Comparison of ENCODE assay signal across 8 cellular contexts in genomic region chr15:89430530-89431341, GRCh38.
DNase-seq lines count a peak whose midpoint lies in the region; ATAC-seq, FAIRE-seq and TF ChIP-seq lines count a peak whose summit lies in the region.

No MANE protein-coding gene starts in this region.

- no peaks in the 10 kb centered on the region for H3K36me3 Mint-ChIP-seq in WTC11

- H3K9me3 ChIP-seq in kidney (ENCODE audit: control insufficient read depth in 1 of 2, low read length in 2 of 2): no peaks in the 10 kb centered on the region

- H3K4me1 Mint-ChIP-seq in WTC11: peaks cover 15% of the 10 kb centered on the region

- POLR2A ChIA-PET in WTC11 (lab: Charles Lee): no interaction called here

- intact Hi-C loops in kidney (cut with DNase I): no loop called here

- TF ChIP-seq CTCF in WTC11 (IDR thresholded peaks at IDR 0.05) (peak; percentile 100), cardiac fibroblast (IDR thresholded peaks at IDR 0.05; ENCODE audit: low read depth, low read length) (peak; percentile 97), kidney (IDR thresholded peaks at IDR 0.05; ENCODE audit: borderline replicate concordance, extremely low read depth, insufficient read depth) (peak; percentile 99)

- peak; percentile 92 for ATAC-seq in HG02981 (IDR thresholded peaks at IDR 0.05; ENCODE audit: unreplicated experiment)
- ATAC-seq in WTC11: peak; percentile 95

- FAIRE-seq in kidney (lab: Jason Lieb, UNC): no peak

- H3K36me3 ChIP-seq in kidney (ENCODE audit: control insufficient read depth in 1 of 2, insufficient read depth in 2 of 2, low read length in 2 of 2): no peaks in the 10 kb centered on the region

- peak; percentile 68 to 72 for DNase-seq in NCI-H524 (lab: John Stamatoyannopoulos, UW)
- DNase-seq in NCI-H524 treated with DMSO at 0.1 percent for 48 hours (lab: John Stamatoyannopoulos, UW): no peak
- DNase-seq in NCI-H2107 treated with DMSO at 0.1 percent for 48 hours (lab: John Stamatoyannopoulos, UW; ENCODE audit: unreplicated experiment): peak; percentile 63
- DNase-seq in WTC11 (ENCODE audit: low spot score): peak; percentile 96
- DNase-seq in cardiac fibroblast (ENCODE audit: low read depth in 2 of 2): peak; percentile 72 to 75
- peak; percentile 90 for DNase-seq in kidney
- DNase-seq in stimulated activated CD4-positive, alpha-beta T cell treated with anti-CD3 and anti-CD28 coated beads, Interleukin-12 subunit alpha, Interleukin-12 subunit beta, amount 100 ng/mL, for 4 hours: peak; percentile 96

- no peaks in the 10 kb centered on the region for H3K4me1 ChIP-seq in kidney (ENCODE audit: control insufficient read depth in 1 of 2, insufficient read depth in 1 of 2, low read depth in 1 of 2, low read length in 2 of 2)

- H3K27ac Mint-ChIP-seq in WTC11: no peak overlapping the region

- H3K9ac ChIP-seq in kidney (ENCODE audit: low read length in 2 of 2): peak overlapping the region in 1 of 2 donors; percentile 24

- CTCF ChIA-PET in WTC11 (lab: Charles Lee): interaction anchor here (0.6 to 3.9 kb wide), 35 partner anchors 9 to 100 kb away, joined by 3 to 133 read pairs (median 5); partner anchors contain the start of genes POLG and RHCG

- H3K4me3 ChIP-seq in cardiac fibroblast (replicated peaks in 1 of 2; ENCODE audit: low read depth in 2 of 2, low read length in 2 of 2) (peak overlapping the region; percentile 41 to 52), kidney (ENCODE audit: low read length in 2 of 2) (peak overlapping the region; percentile 58 to 61)

- H3K27ac ChIP-seq in kidney (ENCODE audit: low read depth in 2 of 2, low read length in 2 of 2): no peak overlapping the region

- no peaks in the 10 kb centered on the region for H3K9me3 Mint-ChIP-seq in WTC11

- peaks cover 32% of the 10 kb centered on the region for H3K27me3 Mint-ChIP-seq in WTC11 (ENCODE audit: low read depth)

- H3K4me3 Mint-ChIP-seq in WTC11: peak overlapping the region; percentile 72

TF ChIP-seq in WTC11, 78 proteins besides CTCF, POLR2A, EP300 and RAD21 (continues in another document):
- TF ChIP-seq TEAD1 (CRISPR knock-in tag; IDR thresholded peaks at IDR 0.05) (no peak), ATF6 (CRISPR knock-in tag; IDR thresholded peaks at IDR 0.05) (no peak), HMGXB4 (CRISPR knock-in tag; IDR thresholded peaks at IDR 0.05) (peak; percentile 45; the same call in 1 of the 2 replicates), E2F1 (CRISPR knock-in tag; IDR thresholded peaks at IDR 0.05) (no peak), MAX (CRISPR knock-in tag; IDR thresholded peaks at IDR 0.05) (0 out of 2 replicates have a peak, but pooled peaks have one; percentile 51), ATF3 (CRISPR knock-in tag; conservative IDR thresholded peaks at IDR 0.05) (no peak), FOXK1 (CRISPR knock-in tag; IDR thresholded peaks at IDR 0.05) (0 out of 2 replicates have a peak, but pooled peaks have one; percentile 6), ETV6 (CRISPR knock-in tag; IDR thresholded peaks at IDR 0.05) (0 out of 2 replicates have a peak, but pooled peaks have one; percentile 44), ZNF121 (CRISPR knock-in tag; IDR thresholded peaks at IDR 0.05) (peak; percentile 57; the same call in 1 of the 2 replicates), ERG (CRISPR knock-in tag; IDR thresholded peaks at IDR 0.05) (no peak), CREB1 (CRISPR knock-in tag; IDR thresholded peaks at IDR 0.05) (0 out of 2 replicates have a peak, but pooled peaks have one; percentile 27), AFF4 (CRISPR knock-in tag; IDR thresholded peaks at IDR 0.05; ENCODE audit: borderline replicate concordance) (no peak), GRHL2 (CRISPR knock-in tag; IDR thresholded peaks at IDR 0.05; ENCODE audit: insufficient replicate concordance, severe bottlenecking) (no peak), GABPB1 (CRISPR knock-in tag; IDR thresholded peaks at IDR 0.05) (peak; percentile 43; the same call in 1 of the 2 replicates)
